In the genomic region with DNA sequence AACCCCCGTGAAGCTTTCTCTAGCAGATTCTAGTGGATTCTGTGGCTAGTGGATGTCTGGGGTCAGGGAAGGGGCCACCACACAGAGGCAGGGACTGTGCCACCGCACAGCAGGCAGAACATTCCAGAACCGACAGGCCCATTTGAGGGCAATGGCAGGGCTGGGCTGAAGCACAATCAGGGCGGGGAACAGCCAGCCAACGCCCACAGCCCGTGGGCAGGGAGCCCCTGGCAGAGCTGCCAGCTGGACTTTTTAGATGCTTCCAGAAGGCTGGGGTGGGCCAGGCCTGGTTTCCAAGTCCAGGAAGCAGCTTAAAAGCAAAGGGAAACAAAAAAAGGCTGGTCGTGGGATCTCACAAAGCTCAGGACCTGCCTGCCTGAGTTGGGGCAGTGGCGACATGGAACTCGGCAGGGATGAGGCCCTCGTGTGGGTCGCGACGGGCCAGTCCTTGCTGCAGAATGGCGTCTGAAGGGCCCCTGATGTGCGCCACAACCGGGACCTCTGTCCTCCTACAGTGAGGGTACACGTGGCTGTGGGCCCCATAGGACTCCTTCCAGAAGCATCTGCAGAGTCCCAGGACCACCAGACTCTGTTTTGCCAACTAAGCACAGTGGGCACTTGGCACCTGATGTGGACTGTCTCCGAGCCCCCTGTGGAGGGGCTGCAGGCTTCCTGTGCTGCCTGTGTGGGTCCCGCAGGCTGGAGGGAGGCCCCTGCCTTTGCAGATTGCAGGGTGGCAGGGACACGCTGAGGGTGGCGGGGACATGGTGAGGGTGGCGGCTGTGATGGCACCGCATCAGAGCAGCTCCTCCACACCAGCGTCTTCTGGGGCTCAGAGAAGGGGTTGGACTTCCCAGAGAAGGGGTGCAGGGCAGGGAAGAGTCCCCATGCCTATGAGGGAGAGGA, we compare ENCODE assay signal across 13 cellular contexts. TPM values are rescaled to one million over a fixed set of nuclear protein-coding genes. Genes with fewer than 3 reads are reported as not detected.
DNase-seq lines count a peak whose midpoint lies in the region; ATAC-seq, FAIRE-seq and TF ChIP-seq lines count a peak whose summit lies in the region.
"Had no signal": no experiment of that assay in that cellular context is flagged by ENCODE, and none has a peak within 500 bp of the region (broad histone marks: within the 10 kb centered on the region; RNA-seq: fewer than 3 reads in every experiment).

No MANE protein-coding gene starts in this region.

- H3K9ac ChIP-seq in astrocyte (ENCODE audit: low read length): peak overlapping the region; percentile 52

- H3F3A ChIP-seq in GM23338 (replicated peaks; ENCODE audit: low read depth): no peaks in the 10 kb centered on the region

- H3K4me3 Mint-ChIP-seq in astrocyte (ENCODE audit: unreplicated experiment) (peak overlapping the region; percentile 50), GM23338 (no peak overlapping the region)
- H3K4me3 Mint-ChIP-seq: stimulated activated naive CD8-positive, alpha-beta T cell treated with anti-CD3 and anti-CD28 coated beads, Interleukin-15, Interleukin-2, amounts not matched to agents 100 ng/mL and 50 ng/mL, for 24 hours; T-helper 1 cell treated with Interleukin-12 subunit alpha and Interleukin-12 subunit beta and Interleukin-4 antibody, amounts not matched to agents 30 μg/mL and 1 μg/mL, for 36 hours had no signal

- WGBS in tibial nerve, 2 donors: 34 to 45% methylated on average over 17 to 19 of the region's 24 CpGs

- peak in 1 of 2 donors; percentile 77 for TF ChIP-seq EP300 in tibial nerve (IDR thresholded peaks at IDR 0.05)

- FAIRE-seq in astrocyte (lab: Jason Lieb, UNC): no peak
- FAIRE-seq: GM12891 had no signal

- peak in 1 of 2 donors; percentile 28 for TF ChIP-seq POLR2A in tibial nerve (IDR thresholded peaks at IDR 0.05)

- H3K27ac Mint-ChIP-seq in astrocyte (ENCODE audit: unreplicated experiment): peak overlapping the region; percentile 84
- no peak overlapping the region; the same call in 1 of the 2 replicates for H3K27ac Mint-ChIP-seq in GM23338
- H3K27ac Mint-ChIP-seq: stimulated activated naive CD8-positive, alpha-beta T cell treated with anti-CD3 and anti-CD28 coated beads, Interleukin-15, Interleukin-2, amounts not matched to agents 100 ng/mL and 50 ng/mL, for 24 hours; T-helper 1 cell treated with Interleukin-12 subunit alpha and Interleukin-12 subunit beta and Interleukin-4 antibody, amounts not matched to agents 30 μg/mL and 1 μg/mL, for 36 hours had no signal

- no peaks in the 10 kb centered on the region for H3K9me2 ChIP-seq in GM23338 (ENCODE audit: insufficient read depth)

- ATAC-seq in HG03571 (IDR thresholded peaks at IDR 0.05; ENCODE audit: unreplicated experiment) (no peak), GM23338 (no peak), HG03457 (IDR thresholded peaks at IDR 0.05; ENCODE audit: unreplicated experiment) (no peak)

- H3K9me3 Mint-ChIP-seq in astrocyte (ENCODE audit: unreplicated experiment) (no peaks in the 10 kb centered on the region), GM23338 (no peaks in the 10 kb centered on the region)
- H3K9me3 Mint-ChIP-seq: stimulated activated naive CD8-positive, alpha-beta T cell treated with anti-CD3 and anti-CD28 coated beads, Interleukin-15, Interleukin-2, amounts not matched to agents 100 ng/mL and 50 ng/mL, for 24 hours; T-helper 1 cell treated with Interleukin-12 subunit alpha and Interleukin-12 subunit beta and Interleukin-4 antibody, amounts not matched to agents 30 μg/mL and 1 μg/mL, for 36 hours had no signal

- H2AFZ ChIP-seq in astrocyte (ENCODE audit: low read depth, low read length) (no peak overlapping the region), GM23338 (no peak overlapping the region)

- H3K36me3 Mint-ChIP-seq in astrocyte (ENCODE audit: low read depth, unreplicated experiment) (peaks cover under 1% of the 10 kb centered on the region), GM23338 (ENCODE audit: low read depth) (no peaks in the 10 kb centered on the region)

- peaks cover 1% of the 10 kb centered on the region for H3K36me3 ChIP-seq in astrocyte (ENCODE audit: insufficient read depth, low read length)
- H3K36me3 ChIP-seq in cardiac muscle cell: no peaks in the 10 kb centered on the region
- H3K36me3 ChIP-seq in tibial nerve: peaks cover 0 to 25% (median 0%) of the 10 kb centered on the region in 3 donors
- H3K36me3 ChIP-seq in GM23338 (ENCODE audit: insufficient read depth): no peaks in the 10 kb centered on the region

- H3K4me1 Mint-ChIP-seq in astrocyte (ENCODE audit: low read depth, unreplicated experiment) (peaks cover 23% of the 10 kb centered on the region), GM23338 (peaks cover 1% of the 10 kb centered on the region; the same call in 2 of the 3 replicates)

- H4K20me1 ChIP-seq in astrocyte (ENCODE audit: insufficient read depth, low read length) (peaks cover 68% of the 10 kb centered on the region), GM23338 (replicated peaks; ENCODE audit: insufficient read depth) (peaks cover 13% of the 10 kb centered on the region)

- H3K4me1 ChIP-seq in astrocyte (ENCODE audit: insufficient read depth, low read length) (peaks cover 38% of the 10 kb centered on the region), cardiac muscle cell (ENCODE audit: low read depth) (peaks cover 30% of the 10 kb centered on the region), tibial nerve (peaks cover 0 to 76% (median 27%) of the 10 kb centered on the region in 4 donors), GM23338 (ENCODE audit: insufficient read depth) (no peaks in the 10 kb centered on the region)

- H3K9me3 ChIP-seq in astrocyte (ENCODE audit: insufficient read depth, low read depth, low read length) (no peaks in the 10 kb centered on the region), cardiac muscle cell (ENCODE audit: low read depth) (no peaks in the 10 kb centered on the region), tibial nerve (no peaks in the 10 kb centered on the region)
- H3K9me3 ChIP-seq: adrenal gland had no signal

- H3K4me3 ChIP-seq in astrocyte (ENCODE audit: insufficient read depth, low read depth, low read length) (no peak overlapping the region), cardiac muscle cell (no peak overlapping the region), tibial nerve (peak overlapping the region in 1 of 4 donors; percentile 25), GM23338 (no peak overlapping the region)
- H3K4me3 ChIP-seq: adrenal gland had no signal

- H3K27me3 Mint-ChIP-seq in astrocyte (ENCODE audit: low read depth, unreplicated experiment) (no peaks in the 10 kb centered on the region), GM23338 (ENCODE audit: insufficient read depth, low read depth, poor library complexity) (peaks cover 3% of the 10 kb centered on the region)
- H3K27me3 Mint-ChIP-seq: stimulated activated naive CD8-positive, alpha-beta T cell treated with anti-CD3 and anti-CD28 coated beads, Interleukin-15, Interleukin-2, amounts not matched to agents 100 ng/mL and 50 ng/mL, for 24 hours had no signal

- peak overlapping the region; percentile 40 for H3K27ac ChIP-seq in astrocyte (ENCODE audit: low read depth, low read length)
- H3K27ac ChIP-seq in cardiac muscle cell: peak overlapping the region; percentile 63
- peak overlapping the region; percentile 71 to 91 (median 81) for H3K27ac ChIP-seq in tibial nerve
- no peak overlapping the region for H3K27ac ChIP-seq in GM23338 (ENCODE audit: low read depth)

- H3K4me2 ChIP-seq in astrocyte (ENCODE audit: low read length) (peak overlapping the region; percentile 13), GM23338 (no peak overlapping the region)

- TF ChIP-seq CTCF in astrocyte (IDR thresholded peaks at IDR 0.05; ENCODE audit: insufficient read depth, low read depth, low read length): no peak
- no peak for TF ChIP-seq CTCF in cardiac muscle cell (IDR thresholded peaks at IDR 0.05; ENCODE audit: low read depth, low read length)
- TF ChIP-seq CTCF in tibial nerve (IDR thresholded peaks at IDR 0.05): no peak
- TF ChIP-seq CTCF in GM23338 (conservative IDR thresholded peaks at IDR 0.05; ENCODE audit: low read depth in 2 of 2): no peak

- no peaks in the 10 kb centered on the region for H3K27me3 ChIP-seq in astrocyte (ENCODE audit: insufficient read depth, low read length)
- no peaks in the 10 kb centered on the region for H3K27me3 ChIP-seq in cardiac muscle cell
- H3K27me3 ChIP-seq in tibial nerve: no peaks in the 10 kb centered on the region
- no peaks in the 10 kb centered on the region for H3K27me3 ChIP-seq in GM23338 (ENCODE audit: insufficient read depth)
- H3K27me3 ChIP-seq: adrenal gland had no signal

- DNase-seq in astrocyte (ENCODE audit: low read depth): no peak
- no peak for DNase-seq in cardiac muscle cell (ENCODE audit: low read depth in 1 of 2, low spot score in 1 of 2)
- peak; percentile 50 for DNase-seq in occipital lobe (lab: John Stamatoyannopoulos, UW)
- DNase-seq in tibial nerve (ENCODE audit: low spot score in 2 of 2): no peak
- no peak for DNase-seq in GM23338 (ENCODE audit: low spot score)
- DNase-seq in stimulated activated naive CD4-positive, alpha-beta T cell treated with Interleukin-2 at 50 U/mL for 16 hours (lab: John Stamatoyannopoulos, UW): no peak
- DNase-seq: NCI-H2081 treated with DMSO at 0.1 percent for 48 hours had no signal

- H3K79me2 ChIP-seq in astrocyte (ENCODE audit: insufficient read depth, low read length) (peaks cover 82% of the 10 kb centered on the region), GM23338 (replicated peaks; ENCODE audit: insufficient read depth) (peaks cover 61% of the 10 kb centered on the region)

TF ChIP-seq in GM23338, 12 proteins besides CTCF, POLR2A, EP300 and RAD21 (continues in another document):
- TF ChIP-seq, protein P1, sequence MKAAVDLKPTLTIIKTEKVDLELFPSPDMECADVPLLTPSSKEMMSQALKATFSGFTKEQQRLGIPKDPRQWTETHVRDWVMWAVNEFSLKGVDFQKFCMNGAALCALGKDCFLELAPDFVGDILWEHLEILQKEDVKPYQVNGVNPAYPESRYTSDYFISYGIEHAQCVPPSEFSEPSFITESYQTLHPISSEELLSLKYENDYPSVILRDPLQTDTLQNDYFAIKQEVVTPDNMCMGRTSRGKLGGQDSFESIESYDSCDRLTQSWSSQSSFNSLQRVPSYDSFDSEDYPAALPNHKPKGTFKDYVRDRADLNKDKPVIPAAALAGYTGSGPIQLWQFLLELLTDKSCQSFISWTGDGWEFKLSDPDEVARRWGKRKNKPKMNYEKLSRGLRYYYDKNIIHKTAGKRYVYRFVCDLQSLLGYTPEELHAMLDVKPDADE (IDR thresholded peaks at IDR 0.05): no peak
- TF ChIP-seq JUNB (IDR thresholded peaks at IDR 0.05; ENCODE audit: unreplicated experiment): no peak

RNA-seq across cellular contexts. Expression of a gene that starts 7.8 kb away (rescaled TPM):
- total RNA-seq in astrocyte (41.7 and 42.0 TPM in 2 replicates), cardiac muscle cell (118 and 135 TPM in 2 replicates), occipital lobe (37.7 TPM), tibial nerve (100 to 1,000 TPM; 151 to 308 (median 224) TPM)
- polyA plus RNA-seq in cardiac muscle cell (120 and 127 TPM in 2 replicates), GM23338 (2016; fragmentation: Nextera tagmentation; extraction: Ambion mirVana) (79.4 and 88.0 TPM in 2 replicates)
- 89.6 and 116 TPM in 2 replicates for total RNA-seq in GM23338 (2014; rRNA removed; shearing (Covaris generic))

RNA-seq across cellular contexts. Expression of a gene that starts 8.2 kb away (rescaled TPM):
- 2.3 and 5.2 TPM in 2 replicates for total RNA-seq in astrocyte
- 19.1 and 27.5 TPM in 2 replicates for total RNA-seq in cardiac muscle cell
- polyA plus RNA-seq in cardiac muscle cell: 12.1 and 15.8 TPM in 2 replicates
- 7.0 TPM for total RNA-seq in occipital lobe
- total RNA-seq in tibial nerve: 10 to 100 TPM in 1 of 4 donors, 1 to 10 TPM in 3; 4.0 to 10.7 (median 6.2) TPM
- total RNA-seq in GM23338 (2014; rRNA removed; shearing (Covaris generic)): 52.2 and 72.9 TPM in 2 replicates
- polyA plus RNA-seq in GM23338 (2016; fragmentation: Nextera tagmentation; extraction: Ambion mirVana): 16.6 and 20.4 TPM in 2 replicates
